ENCODE assay signal across 1 cellular context in genomic region chr9:136806631-136807201, GRCh38.
TF ChIP-seq lines count a peak whose summit lies in the region.

No MANE protein-coding gene starts in this region.

TF ChIP-seq in GM23338, 12 proteins besides CTCF, POLR2A, EP300 and RAD21 (continued from another document):
- TF ChIP-seq ZNF462 (CRISPR knock-in tag; IDR thresholded peaks at IDR 0.05), result no peak
- TF ChIP-seq EZH2phosphoT487 (IDR thresholded peaks at IDR 0.05; ENCODE audit: unreplicated experiment), result no peak
- TF ChIP-seq JUNB (IDR thresholded peaks at IDR 0.05; ENCODE audit: unreplicated experiment), result no peak
- TF ChIP-seq CREB1 (CRISPR knock-in tag; IDR thresholded peaks at IDR 0.05; ENCODE audit: low read depth), result no peak
- no peak for TF ChIP-seq ETS1 (IDR thresholded peaks at IDR 0.05)
- TF ChIP-seq NANOG (IDR thresholded peaks at IDR 0.05; ENCODE audit: borderline replicate concordance), result no peak
- TF ChIP-seq ZNF331 (CRISPR knock-in tag; IDR thresholded peaks at IDR 0.05; ENCODE audit: low read depth), result no peak
- no peak for TF ChIP-seq ZNF114 (CRISPR knock-in tag; IDR thresholded peaks at IDR 0.05)
TF ChIP-seq in GM23338: peak in this region for 0.
